Comparison of ENCODE assay signal across 1 cellular context in genomic region chr9:120478208-120478607, GRCh38.
TF ChIP-seq lines count a peak whose summit lies in the region.

No MANE protein-coding gene starts in this region.

TF ChIP-seq in SK-N-SH, 30 proteins besides CTCF, POLR2A, EP300 and RAD21 (continued from another document):
- TF ChIP-seq CHD2 (IDR thresholded peaks at IDR 0.05; ENCODE audit: low read length, partially characterized antibody) = no peak
- TF ChIP-seq GATA2 (CRISPR knock-in tag; IDR thresholded peaks at IDR 0.05) = no peak
- no peak for TF ChIP-seq REST (IDR thresholded peaks at IDR 0.05; ENCODE audit: low read depth, low read length)
- no peak for TF ChIP-seq RCOR1 (IDR thresholded peaks at IDR 0.05; ENCODE audit: low read length)
- TF ChIP-seq, protein P1, sequence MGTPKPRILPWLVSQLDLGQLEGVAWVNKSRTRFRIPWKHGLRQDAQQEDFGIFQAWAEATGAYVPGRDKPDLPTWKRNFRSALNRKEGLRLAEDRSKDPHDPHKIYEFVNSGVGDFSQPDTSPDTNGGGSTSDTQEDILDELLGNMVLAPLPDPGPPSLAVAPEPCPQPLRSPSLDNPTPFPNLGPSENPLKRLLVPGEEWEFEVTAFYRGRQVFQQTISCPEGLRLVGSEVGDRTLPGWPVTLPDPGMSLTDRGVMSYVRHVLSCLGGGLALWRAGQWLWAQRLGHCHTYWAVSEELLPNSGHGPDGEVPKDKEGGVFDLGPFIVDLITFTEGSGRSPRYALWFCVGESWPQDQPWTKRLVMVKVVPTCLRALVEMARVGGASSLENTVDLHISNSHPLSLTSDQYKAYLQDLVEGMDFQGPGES (IDR thresholded peaks at IDR 0.05; ENCODE audit: low read depth, low read length) = no peak
- no peak for TF ChIP-seq ELF1 (IDR thresholded peaks at IDR 0.05)
TF ChIP-seq in SK-N-SH: peak in this region for 0.
